25 cellular contexts compared by ENCODE assay signal in the genomic region with DNA sequence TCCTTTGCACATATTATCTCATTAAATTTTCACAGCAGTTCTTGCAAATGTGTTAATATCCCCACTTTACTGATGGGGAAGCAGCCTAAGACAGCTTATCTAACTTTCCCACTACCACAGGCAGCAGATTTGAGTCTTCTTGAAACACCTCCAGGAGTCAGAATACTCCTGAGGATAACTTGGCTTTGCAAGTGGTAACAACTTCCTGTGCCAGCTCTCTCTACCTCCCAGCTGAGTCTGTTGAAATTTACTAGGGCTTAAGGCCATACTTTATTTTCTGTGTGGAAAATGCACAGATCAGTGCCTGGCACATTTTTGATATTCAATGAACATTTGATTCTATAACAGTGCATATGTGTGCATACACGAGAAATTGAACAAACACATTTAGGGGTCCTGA.
DNase-seq lines count a peak whose midpoint lies in the region; ATAC-seq, FAIRE-seq and TF ChIP-seq lines count a peak whose summit lies in the region.
"Had no signal": no experiment of that assay in that cellular context is flagged by ENCODE, and none has a peak within 500 bp of the region (broad histone marks: within the 10 kb centered on the region; RNA-seq: fewer than 3 reads in every experiment).

No MANE protein-coding gene starts in this region.

- H2BK12ac ChIP-seq in H1 (ENCODE audit: low read depth, low read length) = peak overlapping the region; percentile 33; the same call in 1 of the 2 replicates

- no peak overlapping the region for H3K23ac ChIP-seq in H1 (ENCODE audit: insufficient read length)

- H3K4me1 Mint-ChIP-seq in GM23338 (peaks cover 36% of the 10 kb centered on the region), neural progenitor cell (peaks cover 36% of the 10 kb centered on the region)
- no peaks in the 10 kb centered on the region for H3K4me1 Mint-ChIP-seq in activated naive CD8-positive, alpha-beta T cell treated with anti-CD3 and anti-CD28 coated beads, Interleukin-2, amount 50 U/mL, for 24 hours

- WGBS in H1 (ENCODE audit: extremely low coverage in 1 of 2, insufficient coverage in 1 of 2, insufficient read length in 1 of 2, insufficient replicate concordance in 2 of 2, low coverage in 1 of 2, low lambda C conversion rate in 2 of 2, missing lambda C conversion rate in 1 of 2), 2 experiments = 92% methylated on average over 1 of the region's 1 CpG; no CpG with 5 or more reads in 1 of the 2 experiments

- TF ChIP-seq EP300 in H1 (IDR thresholded peaks at IDR 0.05; ENCODE audit: borderline replicate concordance in 1 of 2, low read depth in 2 of 2, low read length in 2 of 2) = no peak

- H3K27ac ChIP-seq in BLaER1 (no peak overlapping the region), GM23338 (ENCODE audit: low read depth) (no peak overlapping the region), H1 (ENCODE audit: low read depth, low read length) (no peak overlapping the region), neural progenitor cell (no peak overlapping the region)
- H3K27ac ChIP-seq: 22Rv1; A549; BLaER1 treated with 17β-estradiol and CSF1 and Interleukin-3, amounts not matched to agents 10 nM and 100 nM; C4-2B had no signal

- H4K20me1 ChIP-seq in BLaER1 = no peaks in the 10 kb centered on the region
- no peaks in the 10 kb centered on the region for H4K20me1 ChIP-seq in GM23338 (replicated peaks; ENCODE audit: insufficient read depth)
- H4K20me1 ChIP-seq in H1 (replicated peaks in 1 of 2; ENCODE audit: control insufficient read depth in 1 of 2, insufficient read depth in 2 of 2, low read length in 2 of 2) = no peaks in the 10 kb centered on the region
- no peaks in the 10 kb centered on the region for H4K20me1 ChIP-seq in neural progenitor cell (ENCODE audit: low read depth)

- H3K4ac ChIP-seq in H1 (replicated peaks; ENCODE audit: insufficient read length, low read depth, low read length) = no peak overlapping the region

- no peak overlapping the region for H2BK5ac ChIP-seq in H1 (ENCODE audit: low read depth, low read length)

- no peaks in the 10 kb centered on the region for H3K79me1 ChIP-seq in H1 (ENCODE audit: low read depth, low read length)

- H3K27ac Mint-ChIP-seq in GM23338 (no peak overlapping the region), neural progenitor cell (no peak overlapping the region)
- H3K27ac Mint-ChIP-seq in activated naive CD8-positive, alpha-beta T cell treated with anti-CD3 and anti-CD28 coated beads, Interleukin-2, amount 50 U/mL, for 24 hours = no peak overlapping the region
- no peak overlapping the region for H3K27ac Mint-ChIP-seq in activated naive CD4-positive, alpha-beta T cell treated with anti-CD3 and anti-CD28 coated beads, Interleukin-2, amount 50 U/mL, for 72 hours
- H3K27ac Mint-ChIP-seq: CD4-positive, alpha-beta T cell; CD8-positive, alpha-beta T cell had no signal

- H3K4me1 ChIP-seq in BLaER1 (0 out of 2 replicates have a peak, but pooled peaks cover 7% of the 10 kb centered on the region), GM23338 (ENCODE audit: insufficient read depth) (peaks cover 26% of the 10 kb centered on the region), H1 (replicated peaks in 1 of 4; ENCODE audit: control insufficient read depth in 3 of 4, insufficient read depth in 4 of 4, low read length in 3 of 4) (peaks cover 0 to 14% (median 7%) of the 10 kb centered on the region in 4 experiments; a peak in 5 of 7 replicates), neural progenitor cell (peaks cover 39% of the 10 kb centered on the region)
- H3K4me1 ChIP-seq: A549 had no signal

- H2BK20ac ChIP-seq in H1 (ENCODE audit: low read length) = peak overlapping the region; percentile 87; the same call in 1 of the 2 replicates

- H4K91ac ChIP-seq in H1 (replicated peaks; ENCODE audit: insufficient read length, low read length) = no peak overlapping the region

- peaks cover 14% of the 10 kb centered on the region; the same call in 1 of the 2 replicates for H3K9me2 ChIP-seq in GM23338 (ENCODE audit: insufficient read depth)

- DNase-seq in GM23338 (ENCODE audit: low spot score) = no peak
- no peak for DNase-seq in H1 (ENCODE audit: low read depth in 1 of 2, low spot score in 2 of 2)
- DNase-seq in neural progenitor cell (ENCODE audit: low spot score) = no peak
- DNase-seq in activated naive CD8-positive, alpha-beta T cell treated with anti-CD3 and anti-CD28 coated beads, Interleukin-2, amount 50 U/mL, for 24 hours = no peak
- DNase-seq in AML-193 (lab: John Stamatoyannopoulos, UW) = no peak
- no peak for DNase-seq in activated naive CD4-positive, alpha-beta T cell treated with anti-CD3 and anti-CD28 coated beads, Interleukin-2, amount 50 U/mL, for 72 hours (ENCODE audit: low spot score in 2 of 2)
- DNase-seq: CD4-positive, alpha-beta T cell; DMS 273 treated with DMSO at 0.1 percent for 48 hours; DMS153; DMS53; DMS79; DND-41; EL; GDM1 had no signal

- H3F3A ChIP-seq in GM23338 (replicated peaks; ENCODE audit: low read depth) (0 out of 2 replicates have a peak, but pooled peaks cover 3% of the 10 kb centered on the region), neural progenitor cell (ENCODE audit: low read depth) (peaks cover 30% of the 10 kb centered on the region)

- H3K4me3 ChIP-seq in BLaER1 (no peak overlapping the region), GM23338 (no peak overlapping the region), H1 (ENCODE audit: extremely low read depth in 1 of 4, insufficient read depth in 2 of 4, low read depth in 3 of 4, low read length in 4 of 4) (no peak overlapping the region), neural progenitor cell (no peak overlapping the region)
- H3K4me3 ChIP-seq: A549; BLaER1 treated with 17β-estradiol and CSF1 and Interleukin-3, amounts not matched to agents 10 nM and 100 nM; GM12878 had no signal

- ATAC-seq in GM23338 = no peak
- no peak for ATAC-seq in activated naive CD8-positive, alpha-beta T cell treated with anti-CD3 and anti-CD28 coated beads, Interleukin-2, amount 50 U/mL, for 24 hours
- no peak for ATAC-seq in activated naive CD4-positive, alpha-beta T cell treated with anti-CD3 and anti-CD28 coated beads, Interleukin-2, amount 50 U/mL, for 72 hours
- ATAC-seq in GM19395 (IDR thresholded peaks at IDR 0.05; ENCODE audit: unreplicated experiment) = no peak
- ATAC-seq: CD8-positive, alpha-beta T cell; GM12878 had no signal

- no peaks in the 10 kb centered on the region for H3K23me2 ChIP-seq in H1 (ENCODE audit: low read depth, low read length)

- H3K4me3 Mint-ChIP-seq in GM23338 = no peak overlapping the region
- no peak overlapping the region for H3K4me3 Mint-ChIP-seq in neural progenitor cell
- no peak overlapping the region for H3K4me3 Mint-ChIP-seq in activated naive CD8-positive, alpha-beta T cell treated with anti-CD3 and anti-CD28 coated beads, Interleukin-2, amount 50 U/mL, for 24 hours
- H3K4me3 Mint-ChIP-seq: CD4-positive, alpha-beta T cell; CD8-positive, alpha-beta T cell had no signal

- no peak for TF ChIP-seq RAD21 in H1 (IDR thresholded peaks at IDR 0.05 in 1 of 2, conservative IDR thresholded peaks at IDR 0.05 in 1 of 2; ENCODE audit: low read depth in 2 of 2, low read length in 2 of 2)

- H3K56ac ChIP-seq in H1 (replicated peaks; ENCODE audit: insufficient read length, low read depth, low read length) = no peak overlapping the region

- H3K9me3 ChIP-seq in BLaER1 (no peaks in the 10 kb centered on the region), H1 (ENCODE audit: insufficient read depth in 2 of 2, low read depth in 1 of 2, low read length in 1 of 2) (no peaks in the 10 kb centered on the region), neural progenitor cell (ENCODE audit: low read depth) (no peaks in the 10 kb centered on the region)
- H3K9me3 ChIP-seq: A549; BE2C; BLaER1 treated with 17β-estradiol and CSF1 and Interleukin-3, amounts not matched to agents 10 nM and 100 nM had no signal

- CTCF ChIA-PET in H1 (lab: Charles Lee; ENCODE audit: partially characterized antibody) = interaction anchor here (0.8 to 1.9 kb wide), 4 partner anchors 10 to 279 kb away, joined by 3 to 5 read pairs (median 4); no protein-coding TSS in a partner anchor

- no peaks in the 10 kb centered on the region for H3K36me3 ChIP-seq in BLaER1
- no peaks in the 10 kb centered on the region for H3K36me3 ChIP-seq in GM23338 (ENCODE audit: insufficient read depth)
- H3K36me3 ChIP-seq in H1 (ENCODE audit: control insufficient read depth in 2 of 4, insufficient read depth in 4 of 4, low read length in 3 of 4) = no peaks in the 10 kb centered on the region
- no peaks in the 10 kb centered on the region for H3K36me3 ChIP-seq in neural progenitor cell
- H3K36me3 ChIP-seq: BE2C; BLaER1 treated with 17β-estradiol and CSF1 and Interleukin-3, amounts not matched to agents 10 nM and 100 nM had no signal

- H2BK15ac ChIP-seq in H1 (ENCODE audit: low read length) = 0 out of 2 replicates have a peak overlapping the region, but pooled peaks have one; percentile 61

- H4K5ac ChIP-seq in H1 (ENCODE audit: insufficient read length, low read depth, low read length) = no peak overlapping the region

- FAIRE-seq in H1 (lab: Jason Lieb, UNC) = no peak
- FAIRE-seq: A549, GM12878, GM12892, GM18507 had no signal

- H3K14ac ChIP-seq in H1 (ENCODE audit: insufficient read length) = no peak overlapping the region

- no peak for TF ChIP-seq POLR2A in H1 (IDR thresholded peaks at IDR 0.05; ENCODE audit: control extremely low read depth in 1 of 2, low read depth in 2 of 2, low read length in 2 of 2)

- no peak for TF ChIP-seq CTCF in GM23338 (conservative IDR thresholded peaks at IDR 0.05; ENCODE audit: low read depth in 2 of 2)
- TF ChIP-seq CTCF in H1 (IDR thresholded peaks at IDR 0.05; ENCODE audit: control extremely low read depth in 1 of 3, insufficient read depth in 1 of 3, low read depth in 1 of 3, low read length in 3 of 3) = no peak
- TF ChIP-seq CTCF in neural progenitor cell (IDR thresholded peaks at IDR 0.05) = no peak

- no peaks in the 10 kb centered on the region for H3K36me3 Mint-ChIP-seq in GM23338 (ENCODE audit: low read depth)
- H3K36me3 Mint-ChIP-seq in neural progenitor cell = no peaks in the 10 kb centered on the region
- H3K36me3 Mint-ChIP-seq in activated naive CD8-positive, alpha-beta T cell treated with anti-CD3 and anti-CD28 coated beads, Interleukin-2, amount 50 U/mL, for 24 hours (ENCODE audit: low read depth) = no peaks in the 10 kb centered on the region
- H3K36me3 Mint-ChIP-seq in activated naive CD4-positive, alpha-beta T cell treated with anti-CD3 and anti-CD28 coated beads, Interleukin-2, amount 50 U/mL, for 72 hours = no peaks in the 10 kb centered on the region
- H3K36me3 Mint-ChIP-seq: CD8-positive, alpha-beta T cell had no signal

- H3K4me2 ChIP-seq in BLaER1 (0 out of 2 replicates have a peak overlapping the region, but pooled peaks have one; percentile 2), GM23338 (no peak overlapping the region), H1 (ENCODE audit: insufficient read depth in 1 of 2, low read depth in 2 of 2, low read length in 2 of 2) (no peak overlapping the region), neural progenitor cell (peak overlapping the region; percentile 42)
- H3K4me2 ChIP-seq: A549 had no signal

- no peak overlapping the region for H3K9ac ChIP-seq in BLaER1
- no peak overlapping the region for H3K9ac ChIP-seq in H1 (replicated peaks in 1 of 4; ENCODE audit: extremely low read depth in 1 of 4, low read depth in 3 of 4, low read length in 3 of 4)
- no peak overlapping the region for H3K9ac ChIP-seq in neural progenitor cell
- H3K9ac ChIP-seq: BLaER1 treated with 17β-estradiol and CSF1 and Interleukin-3, amounts not matched to agents 10 nM and 100 nM had no signal

- no peak overlapping the region; the same call in 1 of the 2 replicates for H2AK5ac ChIP-seq in H1 (ENCODE audit: low read depth, low read length)

- H3K27me3 ChIP-seq in BLaER1 (no peaks in the 10 kb centered on the region), GM23338 (ENCODE audit: insufficient read depth) (no peaks in the 10 kb centered on the region), H1 (replicated peaks in 1 of 4; ENCODE audit: control insufficient read depth in 3 of 4, extremely low read depth in 1 of 4, insufficient read depth in 3 of 4, low read length in 3 of 4) (peaks cover 0 to 9% (median 6%) of the 10 kb centered on the region in 4 experiments; a peak in 3 of 7 replicates), neural progenitor cell (no peaks in the 10 kb centered on the region)
- H3K27me3 ChIP-seq: BE2C; BLaER1 treated with 17β-estradiol and CSF1 and Interleukin-3, amounts not matched to agents 10 nM and 100 nM had no signal

- peaks cover 10% of the 10 kb centered on the region for H3K27me3 Mint-ChIP-seq in GM23338 (ENCODE audit: insufficient read depth, low read depth, poor library complexity)
- H3K27me3 Mint-ChIP-seq in neural progenitor cell (ENCODE audit: insufficient read depth, low read depth) = peaks cover 2% of the 10 kb centered on the region
- H3K27me3 Mint-ChIP-seq in activated naive CD8-positive, alpha-beta T cell treated with anti-CD3 and anti-CD28 coated beads, Interleukin-2, amount 50 U/mL, for 24 hours = no peaks in the 10 kb centered on the region

- no peaks in the 10 kb centered on the region for H3K9me3 Mint-ChIP-seq in GM23338
- H3K9me3 Mint-ChIP-seq in neural progenitor cell = no peaks in the 10 kb centered on the region
- no peaks in the 10 kb centered on the region for H3K9me3 Mint-ChIP-seq in activated naive CD8-positive, alpha-beta T cell treated with anti-CD3 and anti-CD28 coated beads, Interleukin-2, amount 50 U/mL, for 24 hours
- no peaks in the 10 kb centered on the region for H3K9me3 Mint-ChIP-seq in activated naive CD4-positive, alpha-beta T cell treated with anti-CD3 and anti-CD28 coated beads, Interleukin-2, amount 50 U/mL, for 72 hours
- H3K9me3 Mint-ChIP-seq: CD4-positive, alpha-beta T cell; CD8-positive, alpha-beta T cell had no signal

- H3K79me2 ChIP-seq in GM23338 (replicated peaks; ENCODE audit: insufficient read depth) (no peaks in the 10 kb centered on the region), H1 (ENCODE audit: control insufficient read depth in 1 of 2, insufficient read depth in 2 of 2, low read length in 2 of 2) (no peaks in the 10 kb centered on the region), neural progenitor cell (ENCODE audit: low read depth) (no peaks in the 10 kb centered on the region)

- H3K18ac ChIP-seq in H1 (ENCODE audit: extremely low read depth, low read length) = no peak overlapping the region

- POLR2A ChIA-PET in H1 (lab: Charles Lee; ENCODE audit: partially characterized antibody) = interaction anchor here (0.5 kb wide), 1 partner anchor 20 kb away, joined by 3 read pairs; no protein-coding TSS in a partner anchor

- peak overlapping the region; percentile 28 for H2BK120ac ChIP-seq in H1 (replicated peaks; ENCODE audit: low read depth, low read length)

- H2AFZ ChIP-seq in GM23338 = peak overlapping the region; percentile 90; the same call in 1 of the 2 replicates
- no peak overlapping the region for H2AFZ ChIP-seq in H1 (ENCODE audit: low read length)
- H2AFZ ChIP-seq in neural progenitor cell (replicated peaks) = no peak overlapping the region

- H4K8ac ChIP-seq in H1 (ENCODE audit: extremely low read depth, insufficient read depth, low read length) = no peak overlapping the region

Comparison
In these comparisons a context has a peak if more than half of its experiments do, and no peak if none do; other contexts are left out.
1. H3K4me2 ChIP-seq: peak in BLaER1 (single experiment) and neural progenitor cell (single experiment); none in GM23338 (single experiment) and H1 (0 of 2).